Comparison of ENCODE assay signal across 11 cellular contexts in genomic region chr2:54606393-54606973, GRCh38.
DNase-seq lines count a peak whose midpoint lies in the region; ATAC-seq, FAIRE-seq and TF ChIP-seq lines count a peak whose summit lies in the region.
"Had no signal": no experiment of that assay in that cellular context is flagged by ENCODE, and none has a peak within 500 bp of the region (broad histone marks: within the 10 kb centered on the region; RNA-seq: fewer than 3 reads in every experiment).

No MANE protein-coding gene starts in this region.

- no peaks in the 10 kb centered on the region for H4K20me1 ChIP-seq in endothelial cell of umbilical vein (replicated peaks; ENCODE audit: control insufficient read depth, extremely low read depth, insufficient read depth, low read length)
- H4K20me1 ChIP-seq in smooth muscle cell (ENCODE audit: low read depth), result peaks cover 100% of the 10 kb centered on the region
- peaks cover 57% of the 10 kb centered on the region for H4K20me1 ChIP-seq in osteoblast (ENCODE audit: insufficient read depth, low read length)

- H3K4me3 Mint-ChIP-seq in CD4-positive, alpha-beta memory T cell, result peak overlapping the region in 7 of 8 donors; percentile 27 to 74 (median 63)

- CTCF ChIA-PET in CD4-positive, alpha-beta memory T cell (lab: Charles Lee; ENCODE audit: partially characterized antibody), result interaction anchor here (0.6 to 2.0 kb wide), 7 partner anchors 7 to 82 kb away, joined by 3 to 10 read pairs (median 4); no protein-coding TSS in a partner anchor
- CTCF ChIA-PET in endothelial cell of umbilical vein (lab: Charles Lee), result interaction anchor here (1.1 to 1.5 kb wide), 2 partner anchors 8 to 10 kb away, joined by 3 to 4 read pairs; no protein-coding TSS in a partner anchor

- H3K36me3 ChIP-seq in CD4-positive, alpha-beta memory T cell (ENCODE audit: insufficient read depth, low read length), result no peaks in the 10 kb centered on the region
- H3K36me3 ChIP-seq in endothelial cell of umbilical vein (ENCODE audit: control insufficient read depth in 2 of 2, extremely low read depth in 1 of 2, insufficient read depth in 2 of 2, low read length in 2 of 2) (no peaks in the 10 kb centered on the region), smooth muscle cell (ENCODE audit: low read depth) (no peaks in the 10 kb centered on the region), osteoblast (ENCODE audit: insufficient read depth, low read length) (no peaks in the 10 kb centered on the region)
- H3K36me3 ChIP-seq: adrenal gland, lower lobe of right lung had no signal

- H3K79me2 ChIP-seq in endothelial cell of umbilical vein (ENCODE audit: control insufficient read depth, insufficient read depth, low read length) (peaks cover 94% of the 10 kb centered on the region), smooth muscle cell (ENCODE audit: low read depth) (peaks cover 99% of the 10 kb centered on the region), osteoblast (ENCODE audit: insufficient read depth, low read length) (peaks cover 94% of the 10 kb centered on the region)

- H3K27me3 Mint-ChIP-seq in CD4-positive, alpha-beta memory T cell, result no peaks in the 10 kb centered on the region

- TF ChIP-seq CTCF in endothelial cell of umbilical vein (IDR thresholded peaks at IDR 0.05; ENCODE audit: extremely low read depth in 1 of 2, insufficient read depth in 1 of 2, low read depth in 1 of 2, low read length in 2 of 2) (no peak), smooth muscle cell (IDR thresholded peaks at IDR 0.05; ENCODE audit: borderline replicate concordance, insufficient read depth, poor library complexity, severe bottlenecking) (no peak), foreskin keratinocyte (conservative IDR thresholded peaks at IDR 0.05) (no peak), osteoblast (IDR thresholded peaks at IDR 0.05; ENCODE audit: extremely low read depth, low read depth, low read length) (no peak)

- peaks cover 68 to 88% (median 81%) of the 10 kb centered on the region in 4 donors for H3K4me1 Mint-ChIP-seq in CD4-positive, alpha-beta memory T cell

- no TSS peak for BruUV-seq in endothelial cell of umbilical vein (replicated peaks; lab: Mats Ljungman, UMichigan)

- peaks cover 66% of the 10 kb centered on the region for H3K4me1 ChIP-seq in CD4-positive, alpha-beta memory T cell (ENCODE audit: insufficient read depth, low read length)
- H3K4me1 ChIP-seq in endothelial cell of umbilical vein (ENCODE audit: control insufficient read depth, extremely low read depth, insufficient read depth, low read length), result peaks cover 48% of the 10 kb centered on the region
- peaks cover 16% of the 10 kb centered on the region for H3K4me1 ChIP-seq in smooth muscle cell (ENCODE audit: low read depth)
- H3K4me1 ChIP-seq in foreskin keratinocyte, result no peaks in the 10 kb centered on the region
- peaks cover 11% of the 10 kb centered on the region for H3K4me1 ChIP-seq in osteoblast (ENCODE audit: insufficient read depth, low read length)

- H3K9me3 ChIP-seq in CD4-positive, alpha-beta memory T cell (ENCODE audit: control insufficient read depth in 1 of 2, low read length in 2 of 2), result no peaks in the 10 kb centered on the region
- H3K9me3 ChIP-seq in endothelial cell of umbilical vein (replicated peaks; ENCODE audit: control insufficient read depth, insufficient read depth, low read length), result no peaks in the 10 kb centered on the region
- H3K9me3 ChIP-seq in smooth muscle cell (replicated peaks; ENCODE audit: low read depth), result no peaks in the 10 kb centered on the region
- no peaks in the 10 kb centered on the region for H3K9me3 ChIP-seq in osteoblast (ENCODE audit: low read depth, low read length)
- H3K9me3 ChIP-seq: adrenal gland, lower lobe of right lung had no signal

- dilution Hi-C loops in endothelial cell of umbilical vein (cut with MboI; ENCODE audit: extremely low pct_ligation_motif_present, low sequenced_read_pairs), result no loop called here

- H3K9ac ChIP-seq in endothelial cell of umbilical vein (replicated peaks; ENCODE audit: extremely low read depth, insufficient read depth, low read length) (peak overlapping the region; percentile 14), smooth muscle cell (ENCODE audit: low read depth) (no peak overlapping the region)

- H3K4me2 ChIP-seq in endothelial cell of umbilical vein (ENCODE audit: insufficient read depth, low read length) (peak overlapping the region; percentile 48), smooth muscle cell (no peak overlapping the region), osteoblast (ENCODE audit: insufficient read depth, low read length) (no peak overlapping the region)

- no peaks in the 10 kb centered on the region for H3K9me3 Mint-ChIP-seq in CD4-positive, alpha-beta memory T cell

- H3F3A ChIP-seq in smooth muscle cell (ENCODE audit: low read depth), result peaks cover 16% of the 10 kb centered on the region

- H3K27ac ChIP-seq in CD4-positive, alpha-beta memory T cell (ENCODE audit: low read depth, low read length), result no peak overlapping the region
- H3K27ac ChIP-seq in endothelial cell of umbilical vein (ENCODE audit: insufficient read depth, low read depth, low read length) (peak overlapping the region; percentile 72), smooth muscle cell (ENCODE audit: low read depth) (peak overlapping the region; percentile 41), foreskin keratinocyte (no peak overlapping the region), substantia nigra (ENCODE audit: low read depth, low read length, poor library complexity, severe bottlenecking) (no peak overlapping the region), osteoblast (ENCODE audit: low read depth, low read length) (no peak overlapping the region)
- H3K27ac ChIP-seq: lower lobe of right lung had no signal

- no peaks in the 10 kb centered on the region for H3K27me3 ChIP-seq in CD4-positive, alpha-beta memory T cell (ENCODE audit: insufficient read depth, low read length)
- H3K27me3 ChIP-seq in endothelial cell of umbilical vein (ENCODE audit: control insufficient read depth in 2 of 2, insufficient read depth in 2 of 2, low read length in 2 of 2), result no peaks in the 10 kb centered on the region
- no peaks in the 10 kb centered on the region for H3K27me3 ChIP-seq in smooth muscle cell (ENCODE audit: low read depth)
- H3K27me3 ChIP-seq in foreskin keratinocyte, result no peaks in the 10 kb centered on the region
- no peaks in the 10 kb centered on the region for H3K27me3 ChIP-seq in osteoblast (ENCODE audit: insufficient read depth, low read length)
- H3K27me3 ChIP-seq: adrenal gland had no signal

- H3K36me3 Mint-ChIP-seq in CD4-positive, alpha-beta memory T cell, result peaks cover 4 to 13% of the 10 kb centered on the region in 2 donors

- peak in 1 of 5 donors; percentile 52 for DNase-seq in CD4-positive, alpha-beta memory T cell
- peak; percentile 45 for DNase-seq in activated CD4-positive, alpha-beta T cell treated with anti-CD3 and anti-CD28 coated beads, Interleukin-2, amount 50 U/mL, for 1 hour
- no peak for DNase-seq in endothelial cell of umbilical vein (ENCODE audit: low read depth, low spot score)
- DNase-seq in smooth muscle cell (lab: John Stamatoyannopoulos, UW; ENCODE audit: unreplicated experiment), result no peak
- no peak for DNase-seq in RCC 7860 (ENCODE audit: low spot score)
- DNase-seq in foreskin keratinocyte, result no peak
- DNase-seq in substantia nigra (lab: John Stamatoyannopoulos, UW), result no peak
- no peak for DNase-seq in osteoblast (ENCODE audit: insufficient read length, low spot score, missing footprints)
- DNase-seq: lower lobe of right lung had no signal

- TF ChIP-seq POLR2A in endothelial cell of umbilical vein (IDR thresholded peaks at IDR 0.05; ENCODE audit: low read depth, low read length), result no peak

- no peak overlapping the region for H2AFZ ChIP-seq in endothelial cell of umbilical vein (ENCODE audit: low read depth, low read length)
- H2AFZ ChIP-seq in smooth muscle cell (ENCODE audit: low read depth), result no peak overlapping the region
- no peak overlapping the region for H2AFZ ChIP-seq in osteoblast (ENCODE audit: low read length)

- H3K27ac Mint-ChIP-seq in CD4-positive, alpha-beta memory T cell, result peak overlapping the region in 6 of 7 donors; percentile 63 to 93 (median 81)

- 90% methylated on average over 12 of the region's 12 CpGs for WGBS in smooth muscle cell (ENCODE audit: low lambda C conversion rate)

- no peaks in the 10 kb centered on the region for H3K9me1 ChIP-seq in endothelial cell of umbilical vein (replicated peaks; ENCODE audit: control insufficient read depth, extremely low read depth, insufficient read depth, low read length)

- H3K4me3 ChIP-seq in CD4-positive, alpha-beta memory T cell (ENCODE audit: low read length in 2 of 2), result no peak overlapping the region
- H3K4me3 ChIP-seq in endothelial cell of umbilical vein (replicated peaks in 1 of 3; ENCODE audit: insufficient read depth in 1 of 3, low read depth in 1 of 3, low read length in 3 of 3) (no peak overlapping the region), smooth muscle cell (no peak overlapping the region), osteoblast (ENCODE audit: insufficient read depth, low read length) (no peak overlapping the region)
- H3K4me3 ChIP-seq: adrenal gland, GM12878, lower lobe of right lung had no signal

- no peak for ATAC-seq in foreskin keratinocyte
- ATAC-seq: GM12878 had no signal

- FAIRE-seq in endothelial cell of umbilical vein (lab: Jason Lieb, UNC), result no peak
- no peak for FAIRE-seq in RCC 7860 (lab: Jason Lieb, UNC)
- FAIRE-seq: GM12878 had no signal

- POLR2A ChIA-PET in CD4-positive, alpha-beta memory T cell (lab: Charles Lee; ENCODE audit: partially characterized antibody), result interaction anchor here (0.9 to 22.8 kb wide), 5 partner anchors 13 to 46 kb away, joined by 3 to 304 read pairs (median 5); no protein-coding TSS in a partner anchor
- POLR2A ChIA-PET in endothelial cell of umbilical vein (lab: Charles Lee), result no interaction called here

- intact Hi-C loops in CD4-positive, alpha-beta memory T cell (cut with micrococcal nuclease), result no loop called here
- intact Hi-C loops in endothelial cell of umbilical vein (cut with micrococcal nuclease), result no loop called here

TF ChIP-seq in endothelial cell of umbilical vein, 7 proteins besides CTCF, POLR2A, EP300 and RAD21:
- TF ChIP-seq MYC (IDR thresholded peaks at IDR 0.05; ENCODE audit: low read depth, low read length), result no peak
- no peak for TF ChIP-seq MAX (IDR thresholded peaks at IDR 0.05; ENCODE audit: insufficient read depth, insufficient read length)
- TF ChIP-seq POLR2AphosphoS5 (IDR thresholded peaks at IDR 0.05; ENCODE audit: insufficient read depth, low read depth, low read length), result no peak

Comparison
In these comparisons a context has a peak if more than half of its experiments do, and no peak if none do; other contexts are left out.
1. H3K27ac ChIP-seq: peak in endothelial cell of umbilical vein (single experiment) and smooth muscle cell (single experiment); none in CD4-positive, alpha-beta memory T cell (single experiment), foreskin keratinocyte (single experiment), substantia nigra (single experiment) and osteoblast (single experiment).